8 cellular contexts compared by ENCODE assay signal in genomic region chr11:65780770-65781151, GRCh38.
DNase-seq lines count a peak whose midpoint lies in the region; ATAC-seq lines count a peak whose summit lies in the region.

A gene with protein sequence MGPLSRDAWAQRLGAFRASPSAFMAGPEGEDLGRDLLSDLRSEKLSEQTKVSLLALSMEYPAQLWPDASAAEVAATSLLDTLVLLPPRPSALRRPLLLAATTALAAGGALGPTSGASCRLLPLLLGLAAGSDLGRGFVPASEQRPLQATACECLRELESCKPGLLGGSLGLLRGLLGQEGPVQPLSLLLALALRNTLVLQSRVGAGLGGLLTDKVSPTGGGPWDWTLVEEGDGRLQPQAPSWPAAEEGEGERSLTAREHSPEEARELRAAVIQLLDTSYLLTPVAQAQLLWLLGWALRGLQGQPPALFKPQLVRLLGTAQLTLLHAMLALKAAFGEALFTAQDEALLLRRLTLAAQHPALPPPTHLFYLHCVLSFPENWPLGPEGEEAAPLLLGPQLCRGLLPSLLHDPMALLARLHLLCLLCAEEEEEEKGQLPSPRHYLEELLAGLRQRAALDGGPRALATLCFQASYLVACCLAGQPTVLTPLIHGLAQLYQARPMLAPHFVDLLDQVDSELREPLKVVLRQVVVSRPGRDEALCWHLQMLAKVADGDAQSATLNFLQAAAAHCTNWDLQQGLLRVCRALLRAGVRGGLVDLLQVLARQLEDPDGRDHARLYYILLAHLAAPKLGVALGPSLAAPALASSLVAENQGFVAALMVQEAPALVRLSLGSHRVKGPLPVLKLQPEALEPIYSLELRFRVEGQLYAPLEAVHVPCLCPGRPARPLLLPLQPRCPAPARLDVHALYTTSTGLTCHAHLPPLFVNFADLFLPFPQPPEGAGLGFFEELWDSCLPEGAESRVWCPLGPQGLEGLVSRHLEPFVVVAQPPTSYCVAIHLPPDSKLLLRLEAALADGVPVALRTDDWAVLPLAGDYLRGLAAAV (minus strand): TSS chr11:65780976. CDS start chr11:65780591, 385 bp downstream.

- peak; percentile 57 for DNase-seq in NCI-H345 (lab: John Stamatoyannopoulos, UW)
- no peak for DNase-seq in NCI-H345 treated with DMSO at 0.1 percent for 48 hours (lab: John Stamatoyannopoulos, UW; ENCODE audit: unreplicated experiment)
- peak; percentile 66 for DNase-seq in NCI-H2196 (lab: John Stamatoyannopoulos, UW; ENCODE audit: unreplicated experiment)
- DNase-seq in activated CD8-positive, alpha-beta memory T cell treated with anti-CD3 and anti-CD28 coated beads, Interleukin-2, amount 50 U/mL, for 48 hours, result peak; percentile 87
- DNase-seq in epidermal melanocyte (ENCODE audit: insufficient read length, low spot score), result peak; percentile 76
- peak; percentile 35 for DNase-seq in midbrain (lab: John Stamatoyannopoulos, UW)
- DNase-seq in stimulated activated CD8-positive, alpha-beta memory T cell treated with anti-CD3 and anti-CD28 coated beads, Interleukin-4, amount 100 ng/mL, for 1 hour (ENCODE audit: low read depth in 2 of 2, low spot score in 1 of 2), result peak; percentile 50 to 52

- peak; percentile 58 for ATAC-seq in HG02610 (IDR thresholded peaks at IDR 0.05; ENCODE audit: unreplicated experiment)
